11 cellular contexts compared by ENCODE assay signal in the genomic region with DNA sequence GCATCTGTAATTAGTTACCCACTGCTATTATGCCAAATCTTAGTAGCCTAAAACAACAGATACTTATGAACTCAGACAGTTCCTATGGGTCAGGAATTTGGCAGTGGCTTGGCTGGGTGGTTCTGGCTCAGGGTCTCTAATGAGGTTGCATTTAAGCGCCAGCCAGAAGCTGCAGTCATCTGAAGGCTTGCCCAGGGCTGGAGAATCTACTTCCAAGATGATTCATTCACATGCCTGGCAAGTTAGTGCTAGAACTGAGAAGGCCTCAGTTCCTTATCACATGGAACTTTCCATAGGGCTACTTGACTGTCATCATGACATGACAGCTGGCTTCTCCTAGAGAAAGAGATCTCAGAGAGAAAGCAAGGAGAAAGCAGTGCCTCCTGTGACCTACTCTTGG.
DNase-seq lines count a peak whose midpoint lies in the region; ATAC-seq and TF ChIP-seq lines count a peak whose summit lies in the region.
"Had no signal": no experiment of that assay in that cellular context is flagged by ENCODE, and none has a peak within 500 bp of the region (broad histone marks: within the 10 kb centered on the region; RNA-seq: fewer than 3 reads in every experiment).

No MANE protein-coding gene starts in this region.

- no peaks in the 10 kb centered on the region for H3K36me3 ChIP-seq in Panc1 (ENCODE audit: control insufficient read depth, insufficient read depth, low read length)
- no peaks in the 10 kb centered on the region for H3K36me3 ChIP-seq in prostate gland

- POLR2A ChIA-PET in Panc1 (lab: Charles Lee): no interaction called here

- H3K27ac ChIP-seq in Panc1 (ENCODE audit: low read length) (no peak overlapping the region), prostate gland (no peak overlapping the region)

- ATAC-seq in Panc1 (peak; percentile 84), omental fat pad (ENCODE audit: low FRiP score) (peak; percentile 71), HG03139 (IDR thresholded peaks at IDR 0.05; ENCODE audit: unreplicated experiment) (no peak)
- ATAC-seq: naive thymus-derived CD4-positive, alpha-beta T cell; T-helper 17 cell had no signal

- DNase-seq in Daoy (ENCODE audit: low read depth) (peak; percentile 78), Panc1 (ENCODE audit: low read depth, low spot score) (peak; percentile 18), fibroblast of gingiva (ENCODE audit: low read depth) (peak; percentile 93), omental fat pad (ENCODE audit: low spot score) (no peak), COLO829 (ENCODE audit: low spot score) (no peak), prostate gland (ENCODE audit: low spot score) (no peak)
- DNase-seq in activated CD4-positive, alpha-beta T cell treated with anti-CD3 and anti-CD28 coated beads, Interleukin-2, amount 50 U/mL, for 48 hours: no peak
- DNase-seq: DMS53; naive thymus-derived CD4-positive, alpha-beta T cell; T-helper 17 cell had no signal

- no TSS peak for BruUV-seq in Panc1 (replicated peaks; lab: Mats Ljungman, UMichigan)

- no peaks in the 10 kb centered on the region for H3K27me3 ChIP-seq in Panc1 (ENCODE audit: control insufficient read depth, insufficient read depth, low read length)
- no peaks in the 10 kb centered on the region for H3K27me3 ChIP-seq in prostate gland (replicated peaks; ENCODE audit: insufficient read depth)

- 80% methylated on average over 1 of the region's 1 CpG for WGBS in prostate gland

- intact Hi-C loops in Panc1 (cut with micrococcal nuclease; ENCODE audit: unreplicated experiment) (no loop called here), prostate gland (cut with DNase I) (no loop called here)

- TF ChIP-seq CTCF in Panc1 (IDR thresholded peaks at IDR 0.05) (no peak), omental fat pad (IDR thresholded peaks at IDR 0.05) (no peak), prostate gland (IDR thresholded peaks at IDR 0.05) (no peak)

- TF ChIP-seq POLR2A in prostate gland (IDR thresholded peaks at IDR 0.05): no peak

- no peak overlapping the region for H3K4me3 ChIP-seq in Panc1 (ENCODE audit: low read depth in 2 of 2, low read length in 2 of 2)
- no peak overlapping the region for H3K4me3 ChIP-seq in prostate gland

- in situ Hi-C loops in Panc1 (cut with HindIII; ENCODE audit: low pct_unique_long_range_greater_than_20kb, low sequenced_read_pairs): no loop called here

- H3K9me3 ChIP-seq in Panc1 (ENCODE audit: control insufficient read depth, insufficient read depth, low read depth, low read length) (no peaks in the 10 kb centered on the region), prostate gland (no peaks in the 10 kb centered on the region)

- CTCF ChIA-PET in Panc1 (lab: Charles Lee): no interaction called here

- no peaks in the 10 kb centered on the region; the same call in 1 of the 2 replicates for H3K4me1 ChIP-seq in Panc1 (ENCODE audit: control insufficient read depth, insufficient read depth, low read length)
- H3K4me1 ChIP-seq in prostate gland (replicated peaks): no peaks in the 10 kb centered on the region

Comparison
In these comparisons a context has a peak if more than half of its experiments do, and no peak if none do; other contexts are left out.
1. DNase-seq: peak in Daoy (single experiment), Panc1 (single experiment) and fibroblast of gingiva (single experiment); none in omental fat pad (single experiment), COLO829 (single experiment), activated CD4-positive, alpha-beta T cell treated with anti-CD3 and anti-CD28 coated beads, Interleukin-2, amount 50 U/mL, for 48 hours (0 of 2) and prostate gland (single experiment).